Comparison of ENCODE assay signal across 1 cellular context in the genomic region with DNA sequence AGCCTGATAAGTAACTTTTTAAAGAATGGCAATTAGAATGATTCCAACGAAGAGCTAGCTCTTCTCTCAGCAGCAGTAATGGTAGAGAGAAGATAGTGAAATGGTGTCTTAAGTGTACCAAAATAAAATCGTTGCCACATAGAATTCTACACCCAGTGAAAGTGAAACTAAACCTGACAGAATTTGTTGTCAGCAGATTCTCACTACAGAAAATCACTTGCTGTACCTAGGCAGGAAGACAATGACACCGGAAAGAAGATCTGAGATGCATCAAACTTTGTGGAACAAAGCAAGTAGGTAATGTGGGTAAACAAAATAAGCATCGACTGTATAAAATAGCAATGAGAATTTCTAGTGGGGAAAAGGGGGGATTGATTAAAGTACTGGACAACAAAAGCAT.
TF ChIP-seq lines count a peak whose summit lies in the region.

No MANE protein-coding gene starts in this region.

TF ChIP-seq in GM12878, 131 proteins besides CTCF, POLR2A, EP300 and RAD21 (continued from another document):
- no peak for TF ChIP-seq ZNF274 (IDR thresholded peaks at IDR 0.05; ENCODE audit: insufficient read depth, insufficient read length)
- TF ChIP-seq PAX5 (IDR thresholded peaks at IDR 0.05; ENCODE audit: borderline replicate concordance, low read depth, low read length): no peak
- TF ChIP-seq, protein P1, sequence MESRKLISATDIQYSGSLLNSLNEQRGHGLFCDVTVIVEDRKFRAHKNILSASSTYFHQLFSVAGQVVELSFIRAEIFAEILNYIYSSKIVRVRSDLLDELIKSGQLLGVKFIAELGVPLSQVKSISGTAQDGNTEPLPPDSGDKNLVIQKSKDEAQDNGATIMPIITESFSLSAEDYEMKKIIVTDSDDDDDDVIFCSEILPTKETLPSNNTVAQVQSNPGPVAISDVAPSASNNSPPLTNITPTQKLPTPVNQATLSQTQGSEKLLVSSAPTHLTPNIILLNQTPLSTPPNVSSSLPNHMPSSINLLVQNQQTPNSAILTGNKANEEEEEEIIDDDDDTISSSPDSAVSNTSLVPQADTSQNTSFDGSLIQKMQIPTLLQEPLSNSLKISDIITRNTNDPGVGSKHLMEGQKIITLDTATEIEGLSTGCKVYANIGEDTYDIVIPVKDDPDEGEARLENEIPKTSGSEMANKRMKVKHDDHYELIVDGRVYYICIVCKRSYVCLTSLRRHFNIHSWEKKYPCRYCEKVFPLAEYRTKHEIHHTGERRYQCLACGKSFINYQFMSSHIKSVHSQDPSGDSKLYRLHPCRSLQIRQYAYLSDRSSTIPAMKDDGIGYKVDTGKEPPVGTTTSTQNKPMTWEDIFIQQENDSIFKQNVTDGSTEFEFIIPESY (IDR thresholded peaks at IDR 0.05): no peak
- no peak for TF ChIP-seq CHD4 (IDR thresholded peaks at IDR 0.05)
- no peak for TF ChIP-seq SIN3A (IDR thresholded peaks at IDR 0.05; ENCODE audit: low read depth, low read length)
- no peak for TF ChIP-seq ZBTB4 (CRISPR knock-in tag; IDR thresholded peaks at IDR 0.05)
- TF ChIP-seq ATF7 (IDR thresholded peaks at IDR 0.05; ENCODE audit: low read depth): no peak
- no peak for TF ChIP-seq SRF (IDR thresholded peaks at IDR 0.05; ENCODE audit: low read depth in 2 of 2, low read length in 2 of 2)
- TF ChIP-seq PBX3 (IDR thresholded peaks at IDR 0.05; ENCODE audit: insufficient replicate concordance, low read depth, low read length): no peak
- TF ChIP-seq CREB1 (IDR thresholded peaks at IDR 0.05; ENCODE audit: low read depth): no peak
TF ChIP-seq in GM12878: peak in this region for 0.
